In the genomic region with DNA sequence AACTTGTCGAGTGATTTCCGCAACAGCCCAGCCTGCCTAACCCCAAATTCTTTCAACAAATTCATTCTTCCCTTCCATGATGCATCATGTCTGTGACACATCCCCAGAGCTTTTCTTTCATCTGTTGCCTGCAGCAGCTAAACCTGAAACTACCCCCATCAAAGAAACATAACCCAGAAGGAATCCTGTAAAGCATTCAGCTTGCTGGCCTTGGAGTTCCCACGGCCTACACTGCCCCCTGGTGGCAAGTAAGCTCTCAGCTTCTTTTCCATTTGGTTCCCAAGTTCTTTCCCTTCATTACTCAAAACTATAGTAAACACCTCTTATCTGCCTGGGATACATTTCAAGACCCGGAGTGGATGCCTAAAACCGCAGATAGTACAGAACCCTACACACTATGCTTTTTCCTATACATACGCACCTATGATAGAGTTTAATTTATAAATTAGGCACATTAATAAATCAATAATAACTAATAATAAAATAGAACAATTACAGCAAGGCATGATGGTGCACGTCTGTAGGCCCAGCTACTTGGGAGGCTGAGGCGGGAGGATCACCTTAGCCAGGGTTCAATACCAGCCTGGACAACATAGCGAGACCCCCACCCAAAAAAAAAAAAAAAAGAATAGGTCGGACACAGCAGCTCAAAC, we compare ENCODE assay signal across 1 cellular context.
TF ChIP-seq lines count a peak whose summit lies in the region.

No MANE protein-coding gene starts in this region.

TF ChIP-seq in GM12878, 131 proteins besides CTCF, POLR2A, EP300 and RAD21:
- TF ChIP-seq, protein P1, sequence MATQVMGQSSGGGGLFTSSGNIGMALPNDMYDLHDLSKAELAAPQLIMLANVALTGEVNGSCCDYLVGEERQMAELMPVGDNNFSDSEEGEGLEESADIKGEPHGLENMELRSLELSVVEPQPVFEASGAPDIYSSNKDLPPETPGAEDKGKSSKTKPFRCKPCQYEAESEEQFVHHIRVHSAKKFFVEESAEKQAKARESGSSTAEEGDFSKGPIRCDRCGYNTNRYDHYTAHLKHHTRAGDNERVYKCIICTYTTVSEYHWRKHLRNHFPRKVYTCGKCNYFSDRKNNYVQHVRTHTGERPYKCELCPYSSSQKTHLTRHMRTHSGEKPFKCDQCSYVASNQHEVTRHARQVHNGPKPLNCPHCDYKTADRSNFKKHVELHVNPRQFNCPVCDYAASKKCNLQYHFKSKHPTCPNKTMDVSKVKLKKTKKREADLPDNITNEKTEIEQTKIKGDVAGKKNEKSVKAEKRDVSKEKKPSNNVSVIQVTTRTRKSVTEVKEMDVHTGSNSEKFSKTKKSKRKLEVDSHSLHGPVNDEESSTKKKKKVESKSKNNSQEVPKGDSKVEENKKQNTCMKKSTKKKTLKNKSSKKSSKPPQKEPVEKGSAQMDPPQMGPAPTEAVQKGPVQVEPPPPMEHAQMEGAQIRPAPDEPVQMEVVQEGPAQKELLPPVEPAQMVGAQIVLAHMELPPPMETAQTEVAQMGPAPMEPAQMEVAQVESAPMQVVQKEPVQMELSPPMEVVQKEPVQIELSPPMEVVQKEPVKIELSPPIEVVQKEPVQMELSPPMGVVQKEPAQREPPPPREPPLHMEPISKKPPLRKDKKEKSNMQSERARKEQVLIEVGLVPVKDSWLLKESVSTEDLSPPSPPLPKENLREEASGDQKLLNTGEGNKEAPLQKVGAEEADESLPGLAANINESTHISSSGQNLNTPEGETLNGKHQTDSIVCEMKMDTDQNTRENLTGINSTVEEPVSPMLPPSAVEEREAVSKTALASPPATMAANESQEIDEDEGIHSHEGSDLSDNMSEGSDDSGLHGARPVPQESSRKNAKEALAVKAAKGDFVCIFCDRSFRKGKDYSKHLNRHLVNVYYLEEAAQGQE (IDR thresholded peaks at IDR 0.05; ENCODE audit: low read depth, low read length), result no peak
- TF ChIP-seq IKZF1 (conservative IDR thresholded peaks at IDR 0.05) (0 out of 2 replicates have a peak, but pooled peaks have one; percentile 33), CBX3 (IDR thresholded peaks at IDR 0.05; ENCODE audit: borderline replicate concordance, low read depth) (no peak), EED (IDR thresholded peaks at IDR 0.05; ENCODE audit: low read depth) (peak; percentile 39; the same call in 1 of the 2 replicates), YY1 (IDR thresholded peaks at IDR 0.05; ENCODE audit: low read depth, low read length) (peak; percentile 42; the same call in 1 of the 2 replicates), JUNB (IDR thresholded peaks at IDR 0.05) (no peak), IRF4 (IDR thresholded peaks at IDR 0.05; ENCODE audit: low read depth, low read length) (peak; percentile 44; the same call in 1 of the 2 replicates), CHD4 (IDR thresholded peaks at IDR 0.05) (no peak), SMARCA5 (IDR thresholded peaks at IDR 0.05) (0 out of 2 replicates have a peak, but pooled peaks have one; percentile 32), TCF3 (IDR thresholded peaks at IDR 0.05; ENCODE audit: borderline replicate concordance, insufficient read depth, low read depth, low read length) (no peak), IKZF2 (IDR thresholded peaks at IDR 0.05) (peak; percentile 47 to 56; a peak in 3 of 4 replicates), SMC3 (IDR thresholded peaks at IDR 0.05; ENCODE audit: borderline replicate concordance, low read length) (peak; percentile 96), SIX5 (IDR thresholded peaks at IDR 0.05; ENCODE audit: low read depth, low read length, severe bottlenecking) (no peak)
- TF ChIP-seq, protein P2, sequence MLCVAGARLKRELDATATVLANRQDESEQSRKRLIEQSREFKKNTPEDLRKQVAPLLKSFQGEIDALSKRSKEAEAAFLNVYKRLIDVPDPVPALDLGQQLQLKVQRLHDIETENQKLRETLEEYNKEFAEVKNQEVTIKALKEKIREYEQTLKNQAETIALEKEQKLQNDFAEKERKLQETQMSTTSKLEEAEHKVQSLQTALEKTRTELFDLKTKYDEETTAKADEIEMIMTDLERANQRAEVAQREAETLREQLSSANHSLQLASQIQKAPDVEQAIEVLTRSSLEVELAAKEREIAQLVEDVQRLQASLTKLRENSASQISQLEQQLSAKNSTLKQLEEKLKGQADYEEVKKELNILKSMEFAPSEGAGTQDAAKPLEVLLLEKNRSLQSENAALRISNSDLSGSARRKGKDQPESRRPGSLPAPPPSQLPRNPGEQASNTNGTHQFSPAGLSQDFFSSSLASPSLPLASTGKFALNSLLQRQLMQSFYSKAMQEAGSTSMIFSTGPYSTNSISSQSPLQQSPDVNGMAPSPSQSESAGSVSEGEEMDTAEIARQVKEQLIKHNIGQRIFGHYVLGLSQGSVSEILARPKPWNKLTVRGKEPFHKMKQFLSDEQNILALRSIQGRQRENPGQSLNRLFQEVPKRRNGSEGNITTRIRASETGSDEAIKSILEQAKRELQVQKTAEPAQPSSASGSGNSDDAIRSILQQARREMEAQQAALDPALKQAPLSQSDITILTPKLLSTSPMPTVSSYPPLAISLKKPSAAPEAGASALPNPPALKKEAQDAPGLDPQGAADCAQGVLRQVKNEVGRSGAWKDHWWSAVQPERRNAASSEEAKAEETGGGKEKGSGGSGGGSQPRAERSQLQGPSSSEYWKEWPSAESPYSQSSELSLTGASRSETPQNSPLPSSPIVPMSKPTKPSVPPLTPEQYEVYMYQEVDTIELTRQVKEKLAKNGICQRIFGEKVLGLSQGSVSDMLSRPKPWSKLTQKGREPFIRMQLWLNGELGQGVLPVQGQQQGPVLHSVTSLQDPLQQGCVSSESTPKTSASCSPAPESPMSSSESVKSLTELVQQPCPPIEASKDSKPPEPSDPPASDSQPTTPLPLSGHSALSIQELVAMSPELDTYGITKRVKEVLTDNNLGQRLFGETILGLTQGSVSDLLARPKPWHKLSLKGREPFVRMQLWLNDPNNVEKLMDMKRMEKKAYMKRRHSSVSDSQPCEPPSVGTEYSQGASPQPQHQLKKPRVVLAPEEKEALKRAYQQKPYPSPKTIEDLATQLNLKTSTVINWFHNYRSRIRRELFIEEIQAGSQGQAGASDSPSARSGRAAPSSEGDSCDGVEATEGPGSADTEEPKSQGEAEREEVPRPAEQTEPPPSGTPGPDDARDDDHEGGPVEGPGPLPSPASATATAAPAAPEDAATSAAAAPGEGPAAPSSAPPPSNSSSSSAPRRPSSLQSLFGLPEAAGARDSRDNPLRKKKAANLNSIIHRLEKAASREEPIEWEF (IDR thresholded peaks at IDR 0.05; ENCODE audit: insufficient replicate concordance, low read depth, low read length), result no peak
- TF ChIP-seq, protein P3, sequence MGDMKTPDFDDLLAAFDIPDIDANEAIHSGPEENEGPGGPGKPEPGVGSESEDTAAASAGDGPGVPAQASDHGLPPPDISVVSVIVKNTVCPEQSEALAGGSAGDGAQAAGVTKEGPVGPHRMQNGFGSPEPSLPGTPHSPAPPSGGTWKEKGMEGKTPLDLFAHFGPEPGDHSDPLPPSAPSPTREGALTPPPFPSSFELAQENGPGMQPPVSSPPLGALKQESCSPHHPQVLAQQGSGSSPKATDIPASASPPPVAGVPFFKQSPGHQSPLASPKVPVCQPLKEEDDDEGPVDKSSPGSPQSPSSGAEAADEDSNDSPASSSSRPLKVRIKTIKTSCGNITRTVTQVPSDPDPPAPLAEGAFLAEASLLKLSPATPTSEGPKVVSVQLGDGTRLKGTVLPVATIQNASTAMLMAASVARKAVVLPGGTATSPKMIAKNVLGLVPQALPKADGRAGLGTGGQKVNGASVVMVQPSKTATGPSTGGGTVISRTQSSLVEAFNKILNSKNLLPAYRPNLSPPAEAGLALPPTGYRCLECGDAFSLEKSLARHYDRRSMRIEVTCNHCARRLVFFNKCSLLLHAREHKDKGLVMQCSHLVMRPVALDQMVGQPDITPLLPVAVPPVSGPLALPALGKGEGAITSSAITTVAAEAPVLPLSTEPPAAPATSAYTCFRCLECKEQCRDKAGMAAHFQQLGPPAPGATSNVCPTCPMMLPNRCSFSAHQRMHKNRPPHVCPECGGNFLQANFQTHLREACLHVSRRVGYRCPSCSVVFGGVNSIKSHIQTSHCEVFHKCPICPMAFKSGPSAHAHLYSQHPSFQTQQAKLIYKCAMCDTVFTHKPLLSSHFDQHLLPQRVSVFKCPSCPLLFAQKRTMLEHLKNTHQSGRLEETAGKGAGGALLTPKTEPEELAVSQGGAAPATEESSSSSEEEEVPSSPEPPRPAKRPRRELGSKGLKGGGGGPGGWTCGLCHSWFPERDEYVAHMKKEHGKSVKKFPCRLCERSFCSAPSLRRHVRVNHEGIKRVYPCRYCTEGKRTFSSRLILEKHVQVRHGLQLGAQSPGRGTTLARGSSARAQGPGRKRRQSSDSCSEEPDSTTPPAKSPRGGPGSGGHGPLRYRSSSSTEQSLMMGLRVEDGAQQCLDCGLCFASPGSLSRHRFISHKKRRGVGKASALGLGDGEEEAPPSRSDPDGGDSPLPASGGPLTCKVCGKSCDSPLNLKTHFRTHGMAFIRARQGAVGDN (IDR thresholded peaks at IDR 0.05), result no peak
